ENCODE assay signal across 9 cellular contexts in the genomic region with DNA sequence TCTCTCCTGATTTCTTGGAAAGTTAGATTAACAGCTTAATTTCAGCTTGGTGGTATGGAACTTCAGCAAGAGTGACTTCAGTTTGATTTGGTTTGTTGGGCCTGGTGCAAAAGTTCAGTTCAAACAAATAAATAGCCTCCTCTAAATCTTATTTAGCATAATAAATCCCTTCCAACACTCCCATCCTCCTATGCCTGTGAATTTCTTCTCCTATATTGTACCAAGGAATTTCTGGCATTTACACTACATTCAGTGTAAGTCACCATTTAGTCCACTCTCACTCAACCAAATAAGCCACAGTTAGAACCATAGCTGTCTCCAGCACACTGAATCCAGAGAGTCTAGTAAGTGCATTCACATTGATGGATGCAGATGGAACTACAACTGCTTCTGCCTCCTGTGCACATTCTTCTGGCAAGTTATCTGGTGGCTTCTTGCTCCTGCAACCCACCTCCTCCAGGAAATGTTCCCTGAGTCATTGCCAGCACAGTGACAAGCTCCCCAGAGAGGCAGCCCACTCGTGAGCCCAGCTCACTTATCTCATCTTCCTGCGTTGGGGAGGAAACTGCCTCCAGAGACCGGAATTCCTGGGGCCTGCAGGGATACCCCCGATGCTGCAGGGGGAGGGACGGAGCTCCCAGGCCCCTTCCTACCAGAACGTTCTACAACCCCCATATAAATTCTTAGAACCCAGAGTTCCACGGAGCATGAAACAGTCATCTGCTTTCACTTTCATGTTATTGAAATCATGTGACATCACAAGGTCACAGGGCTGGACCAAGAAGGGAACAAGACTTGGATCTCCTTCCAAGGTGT.
DNase-seq lines count a peak whose midpoint lies in the region; ATAC-seq and TF ChIP-seq lines count a peak whose summit lies in the region.
"Had no signal": no experiment of that assay in that cellular context is flagged by ENCODE, and none has a peak within 500 bp of the region (broad histone marks: within the 10 kb centered on the region; RNA-seq: fewer than 3 reads in every experiment).

No MANE protein-coding gene starts in this region.

- H3K4me1 Mint-ChIP-seq in glutamatergic neuron (ENCODE audit: low read depth, unreplicated experiment) (no peaks in the 10 kb centered on the region), WTC11 (peaks cover 28% of the 10 kb centered on the region)

- DNase-seq in AG10803 (ENCODE audit: low read depth) (peak; percentile 15), RPMI7951 (ENCODE audit: low read depth) (peak; percentile 75), dermis blood vessel endothelial cell (peak; percentile 53), putamen (ENCODE audit: low spot score) (peak; percentile 79), glutamatergic neuron (no peak), WTC11 (ENCODE audit: low spot score) (no peak)

- no peaks in the 10 kb centered on the region for H3K27me3 Mint-ChIP-seq in glutamatergic neuron (ENCODE audit: unreplicated experiment)
- no peaks in the 10 kb centered on the region for H3K27me3 Mint-ChIP-seq in WTC11 (ENCODE audit: low read depth)

- H3K36me3 Mint-ChIP-seq in glutamatergic neuron (ENCODE audit: unreplicated experiment) (no peaks in the 10 kb centered on the region), WTC11 (no peaks in the 10 kb centered on the region)

- ATAC-seq in GM19372 (IDR thresholded peaks at IDR 0.05; ENCODE audit: low read depth, unreplicated experiment) (peak; percentile 80), HG03139 (IDR thresholded peaks at IDR 0.05; ENCODE audit: unreplicated experiment) (no peak), WTC11 (no peak)
- ATAC-seq: HCT116 had no signal

- CTCF ChIA-PET in WTC11 (lab: Charles Lee), result no interaction called here

- no peak overlapping the region for H3K27ac Mint-ChIP-seq in glutamatergic neuron (ENCODE audit: unreplicated experiment)
- no peak overlapping the region for H3K27ac Mint-ChIP-seq in WTC11

- H3K4me3 Mint-ChIP-seq in glutamatergic neuron (ENCODE audit: unreplicated experiment) (no peak overlapping the region), WTC11 (no peak overlapping the region)

- peak overlapping the region; percentile 42 for H3K4me3 ChIP-seq in AG10803 (ENCODE audit: low read length)

- H3K9me3 Mint-ChIP-seq in glutamatergic neuron (ENCODE audit: unreplicated experiment) (peaks cover 1% of the 10 kb centered on the region), WTC11 (peaks cover 43% of the 10 kb centered on the region)

- TF ChIP-seq CTCF in AG10803 (conservative IDR thresholded peaks at IDR 0.05; ENCODE audit: low read length) (no peak), glutamatergic neuron (IDR thresholded peaks at IDR 0.05; ENCODE audit: partially characterized antibody, unreplicated experiment) (no peak), WTC11 (IDR thresholded peaks at IDR 0.05) (no peak)

- POLR2A ChIA-PET in WTC11 (lab: Charles Lee), result no interaction called here

TF ChIP-seq in WTC11, 78 proteins besides CTCF, POLR2A, EP300 and RAD21 (continues in another document):
- TF ChIP-seq RORB (CRISPR knock-in tag; IDR thresholded peaks at IDR 0.05), result no peak
- TF ChIP-seq TEAD4 (CRISPR knock-in tag; IDR thresholded peaks at IDR 0.05), result no peak
- TF ChIP-seq ZNF219 (CRISPR knock-in tag; IDR thresholded peaks at IDR 0.05; ENCODE audit: borderline replicate concordance), result no peak
- no peak for TF ChIP-seq ZNF425 (CRISPR knock-in tag; conservative IDR thresholded peaks at IDR 0.05)
- no peak for TF ChIP-seq FOXJ3 (CRISPR knock-in tag; IDR thresholded peaks at IDR 0.05; ENCODE audit: borderline replicate concordance)
- TF ChIP-seq SP1 (CRISPR knock-in tag; conservative IDR thresholded peaks at IDR 0.05), result no peak
- no peak for TF ChIP-seq PRRX2 (CRISPR knock-in tag; IDR thresholded peaks at IDR 0.05)
- no peak for TF ChIP-seq SMAD3 (CRISPR knock-in tag; IDR thresholded peaks at IDR 0.05; ENCODE audit: borderline replicate concordance)
- TF ChIP-seq FOXP1 (CRISPR knock-in tag; IDR thresholded peaks at IDR 0.05; ENCODE audit: borderline replicate concordance), result no peak
- TF ChIP-seq AFF4 (CRISPR knock-in tag; IDR thresholded peaks at IDR 0.05; ENCODE audit: borderline replicate concordance), result no peak
- TF ChIP-seq, protein P1, sequence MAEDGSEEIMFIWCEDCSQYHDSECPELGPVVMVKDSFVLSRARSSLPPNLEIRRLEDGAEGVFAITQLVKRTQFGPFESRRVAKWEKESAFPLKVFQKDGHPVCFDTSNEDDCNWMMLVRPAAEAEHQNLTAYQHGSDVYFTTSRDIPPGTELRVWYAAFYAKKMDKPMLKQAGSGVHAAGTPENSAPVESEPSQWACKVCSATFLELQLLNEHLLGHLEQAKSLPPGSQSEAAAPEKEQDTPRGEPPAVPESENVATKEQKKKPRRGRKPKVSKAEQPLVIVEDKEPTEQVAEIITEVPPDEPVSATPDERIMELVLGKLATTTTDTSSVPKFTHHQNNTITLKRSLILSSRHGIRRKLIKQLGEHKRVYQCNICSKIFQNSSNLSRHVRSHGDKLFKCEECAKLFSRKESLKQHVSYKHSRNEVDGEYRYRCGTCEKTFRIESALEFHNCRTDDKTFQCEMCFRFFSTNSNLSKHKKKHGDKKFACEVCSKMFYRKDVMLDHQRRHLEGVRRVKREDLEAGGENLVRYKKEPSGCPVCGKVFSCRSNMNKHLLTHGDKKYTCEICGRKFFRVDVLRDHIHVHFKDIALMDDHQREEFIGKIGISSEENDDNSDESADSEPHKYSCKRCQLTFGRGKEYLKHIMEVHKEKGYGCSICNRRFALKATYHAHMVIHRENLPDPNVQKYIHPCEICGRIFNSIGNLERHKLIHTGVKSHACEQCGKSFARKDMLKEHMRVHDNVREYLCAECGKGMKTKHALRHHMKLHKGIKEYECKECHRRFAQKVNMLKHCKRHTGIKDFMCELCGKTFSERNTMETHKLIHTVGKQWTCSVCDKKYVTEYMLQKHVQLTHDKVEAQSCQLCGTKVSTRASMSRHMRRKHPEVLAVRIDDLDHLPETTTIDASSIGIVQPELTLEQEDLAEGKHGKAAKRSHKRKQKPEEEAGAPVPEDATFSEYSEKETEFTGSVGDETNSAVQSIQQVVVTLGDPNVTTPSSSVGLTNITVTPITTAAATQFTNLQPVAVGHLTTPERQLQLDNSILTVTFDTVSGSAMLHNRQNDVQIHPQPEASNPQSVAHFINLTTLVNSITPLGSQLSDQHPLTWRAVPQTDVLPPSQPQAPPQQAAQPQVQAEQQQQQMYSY (CRISPR knock-in tag; IDR thresholded peaks at IDR 0.05), result no peak
- no peak for TF ChIP-seq ETV6 (CRISPR knock-in tag; IDR thresholded peaks at IDR 0.05)
- no peak for TF ChIP-seq ZNF317 (CRISPR knock-in tag; IDR thresholded peaks at IDR 0.05; ENCODE audit: borderline replicate concordance, low read depth)
- no peak for TF ChIP-seq GTF2I (CRISPR knock-in tag; conservative IDR thresholded peaks at IDR 0.05)
- TF ChIP-seq, protein P2, sequence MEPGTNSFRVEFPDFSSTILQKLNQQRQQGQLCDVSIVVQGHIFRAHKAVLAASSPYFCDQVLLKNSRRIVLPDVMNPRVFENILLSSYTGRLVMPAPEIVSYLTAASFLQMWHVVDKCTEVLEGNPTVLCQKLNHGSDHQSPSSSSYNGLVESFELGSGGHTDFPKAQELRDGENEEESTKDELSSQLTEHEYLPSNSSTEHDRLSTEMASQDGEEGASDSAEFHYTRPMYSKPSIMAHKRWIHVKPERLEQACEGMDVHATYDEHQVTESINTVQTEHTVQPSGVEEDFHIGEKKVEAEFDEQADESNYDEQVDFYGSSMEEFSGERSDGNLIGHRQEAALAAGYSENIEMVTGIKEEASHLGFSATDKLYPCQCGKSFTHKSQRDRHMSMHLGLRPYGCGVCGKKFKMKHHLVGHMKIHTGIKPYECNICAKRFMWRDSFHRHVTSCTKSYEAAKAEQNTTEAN (CRISPR knock-in tag; IDR thresholded peaks at IDR 0.05), result no peak

Comparison
In these comparisons a context has a peak if more than half of its experiments do, and no peak if none do; other contexts are left out.
1. DNase-seq: peak in AG10803 (single experiment), RPMI7951 (single experiment), dermis blood vessel endothelial cell (single experiment) and putamen (single experiment); none in glutamatergic neuron (single experiment) and WTC11 (single experiment).